Comparison of ENCODE assay signal across 9 cellular contexts in genomic region chr12:53618340-53618739, GRCh38. TPM values are rescaled to one million over a fixed set of nuclear protein-coding genes. Genes with fewer than 3 reads are reported as not detected.
A peak's percentile ranks its signal among the peaks of the same experiment; 100 is the strongest.
DNase-seq lines count a peak whose midpoint lies in the region; TF ChIP-seq lines count a peak whose summit lies in the region.
"Had no signal": no experiment of that assay in that cellular context is flagged by ENCODE, and none has a peak within 500 bp of the region (broad histone marks: within the 10 kb centered on the region; RNA-seq: fewer than 3 reads in every experiment).

No MANE protein-coding gene starts in this region.

- DNase-seq in activated CD4-positive, alpha-beta T cell treated with anti-CD3 and anti-CD28 coated beads, Interleukin-2, amount 10 ng/mL, durations not matched to agents 7 days and 5 days = no peak
- no peak for DNase-seq in activated CD4-positive, alpha-beta T cell treated with anti-CD3 and anti-CD28 coated beads, Interleukin-2, amount 50 U/mL, for 4 hours
- DNase-seq in SK-N-MC (ENCODE audit: low read depth, low spot score) = peak; percentile 58
- no peak for DNase-seq in fibroblast of lung (ENCODE audit: low read depth in 2 of 2)
- DNase-seq in substantia nigra (lab: John Stamatoyannopoulos, UW) = no peak
- DNase-seq in NCI-H2227 (lab: John Stamatoyannopoulos, UW; ENCODE audit: unreplicated experiment) = no peak
- no peak for DNase-seq in NCI-H446 (lab: John Stamatoyannopoulos, UW)
- DNase-seq in stimulated activated CD4-positive, alpha-beta T cell treated with anti-CD3 and anti-CD28 coated beads, Interleukin-4, amount 100 ng/mL, for 1 hour = no peak
- DNase-seq: foreskin melanocyte had no signal

- TF ChIP-seq CTCF in fibroblast of lung (conservative IDR thresholded peaks at IDR 0.05 in 1 of 2, IDR thresholded peaks at IDR 0.05 in 1 of 2; ENCODE audit: low read depth in 1 of 2, low read length in 2 of 2) = no peak

- H3K79me2 ChIP-seq in fibroblast of lung (ENCODE audit: control insufficient read depth, insufficient read depth, low read length) = peaks cover 64% of the 10 kb centered on the region

- CTCF ChIA-PET in activated CD4-positive, alpha-beta T cell treated with anti-CD3 and anti-CD28 coated beads, Interleukin-2, amount 10 ng/mL, durations not matched to agents 7 days and 5 days (lab: Charles Lee) = interaction anchor here (0.7 kb wide), 1 partner anchor 357 kb away, joined by 5 read pairs; no protein-coding TSS in a partner anchor

- no peaks in the 10 kb centered on the region for H4K20me1 ChIP-seq in fibroblast of lung (ENCODE audit: control insufficient read depth, extremely low read depth, insufficient read depth, low read length)

- peak overlapping the region; percentile 78 for H3K4me3 ChIP-seq in SK-N-MC
- peak overlapping the region; percentile 7 to 38 (median 12) for H3K4me3 ChIP-seq in fibroblast of lung (replicated peaks in 1 of 4; ENCODE audit: control extremely low read depth in 1 of 4, insufficient read depth in 1 of 4, low read depth in 3 of 4, low read length in 4 of 4)

- H3K36me3 ChIP-seq in SK-N-MC (ENCODE audit: insufficient read depth, low read length) = peaks cover 13% of the 10 kb centered on the region; the same call in 1 of the 2 replicates
- no peaks in the 10 kb centered on the region for H3K36me3 ChIP-seq in fibroblast of lung (ENCODE audit: control insufficient read depth, insufficient read depth, low read length)

- H3K9me3 Mint-ChIP-seq in activated CD4-positive, alpha-beta T cell treated with anti-CD3 and anti-CD28 coated beads, Interleukin-2, amount 10 ng/mL, durations not matched to agents 7 days and 5 days = no peaks in the 10 kb centered on the region

- H3K27ac ChIP-seq in SK-N-MC (peak overlapping the region; percentile 96), fibroblast of lung (ENCODE audit: insufficient read depth, low read length) (no peak overlapping the region), substantia nigra (ENCODE audit: low read depth, low read length, poor library complexity, severe bottlenecking) (peak overlapping the region; percentile 17)

- no peak overlapping the region for H2AFZ ChIP-seq in fibroblast of lung (ENCODE audit: low read length)

- H3K9me3 ChIP-seq in SK-N-MC (ENCODE audit: low read depth, low read length) = no peaks in the 10 kb centered on the region
- H3K9me3 ChIP-seq in fibroblast of lung (ENCODE audit: control insufficient read depth, insufficient read depth, low read depth, low read length) = no peaks in the 10 kb centered on the region

- H3K36me3 Mint-ChIP-seq in activated CD4-positive, alpha-beta T cell treated with anti-CD3 and anti-CD28 coated beads, Interleukin-2, amount 10 ng/mL, durations not matched to agents 7 days and 5 days (ENCODE audit: low read depth) = peaks cover 23% of the 10 kb centered on the region

- no peaks in the 10 kb centered on the region for H3K4me1 ChIP-seq in fibroblast of lung (ENCODE audit: control insufficient read depth, extremely low read depth, insufficient read depth, low read length)

- H3K27me3 Mint-ChIP-seq in activated CD4-positive, alpha-beta T cell treated with anti-CD3 and anti-CD28 coated beads, Interleukin-2, amount 10 ng/mL, durations not matched to agents 7 days and 5 days = no peaks in the 10 kb centered on the region

- H3K4me3 Mint-ChIP-seq in activated CD4-positive, alpha-beta T cell treated with anti-CD3 and anti-CD28 coated beads, Interleukin-2, amount 10 ng/mL, durations not matched to agents 7 days and 5 days = peak overlapping the region; percentile 75

- POLR2A ChIA-PET in activated CD4-positive, alpha-beta T cell treated with anti-CD3 and anti-CD28 coated beads, Interleukin-2, amount 10 ng/mL, durations not matched to agents 7 days and 5 days (lab: Charles Lee) = no interaction called here

- peak overlapping the region; percentile 76 for H3K27ac Mint-ChIP-seq in activated CD4-positive, alpha-beta T cell treated with anti-CD3 and anti-CD28 coated beads, Interleukin-2, amount 10 ng/mL, durations not matched to agents 7 days and 5 days

- peak overlapping the region; percentile 78 for H3K9ac ChIP-seq in SK-N-MC (ENCODE audit: insufficient read length)
- H3K9ac ChIP-seq in fibroblast of lung (ENCODE audit: insufficient read depth, low read length) = no peak overlapping the region

- peak overlapping the region; percentile 88 for H3K4me2 ChIP-seq in fibroblast of lung (ENCODE audit: extremely low read depth, insufficient read depth, low read length)

- peaks cover 40% of the 10 kb centered on the region for H3K4me1 Mint-ChIP-seq in activated CD4-positive, alpha-beta T cell treated with anti-CD3 and anti-CD28 coated beads, Interleukin-2, amount 10 ng/mL, durations not matched to agents 7 days and 5 days

- no peaks in the 10 kb centered on the region for H3K27me3 ChIP-seq in fibroblast of lung (ENCODE audit: control insufficient read depth, insufficient read depth, low read length)

RNA-seq across cellular contexts. Expression of gene ATF7, which starts 7.8 kb away (rescaled TPM):
- 10 to 100 TPM; 28.6 to 43.0 TPM for total RNA-seq in activated CD4-positive, alpha-beta T cell treated with anti-CD3 and anti-CD28 coated beads, Interleukin-2, amount 10 ng/mL, durations not matched to agents 7 days and 5 days
- 7.4 and 11.4 TPM in 2 replicates for total RNA-seq in fibroblast of lung
- 24.7 and 27.4 TPM in 2 replicates for polyA plus RNA-seq in fibroblast of lung
- 16.4 and 16.6 TPM in 2 replicates for polyA plus RNA-seq in fibroblast of lung (2012)
- polyA minus RNA-seq in fibroblast of lung (ENCODE audit: low replicate concordance) = 44.1 and 48.7 TPM in 2 replicates

RNA-seq across cellular contexts. Expression of gene ATP5MC2, which starts 57.5 kb away (rescaled TPM):
- total RNA-seq in activated CD4-positive, alpha-beta T cell treated with anti-CD3 and anti-CD28 coated beads, Interleukin-2, amount 10 ng/mL, durations not matched to agents 7 days and 5 days = 100 to 1,000 TPM; 298 to 356 TPM
- 148 and 169 TPM in 2 replicates for total RNA-seq in fibroblast of lung
- 232 and 372 TPM in 2 replicates for polyA plus RNA-seq in fibroblast of lung
- 362 and 517 TPM in 2 replicates for polyA plus RNA-seq in fibroblast of lung (2012)
- polyA minus RNA-seq in fibroblast of lung (ENCODE audit: low replicate concordance) = 884 and 1,264 TPM in 2 replicates
